In genomic region chr11:104164028-104164520, GRCh38 we compare ENCODE assay signal across 8 cellular contexts.
DNase-seq lines count a peak whose midpoint lies in the region; ATAC-seq and TF ChIP-seq lines count a peak whose summit lies in the region.

PDGFD (minus strand) TSS chr11:104164147.

- no peak for TF ChIP-seq RAD21 in Ishikawa (IDR thresholded peaks at IDR 0.05; ENCODE audit: low read depth)

- H3K9me3 Mint-ChIP-seq in T-helper 1 cell treated with Interleukin-12 subunit alpha and Interleukin-12 subunit beta and Interleukin-4 antibody, amounts not matched to agents 30 μg/mL and 1 μg/mL, for 36 hours, result no peaks in the 10 kb centered on the region
- H3K9me3 Mint-ChIP-seq in effector memory CD8-positive, alpha-beta T cell, result no peaks in the 10 kb centered on the region

- DNase-seq in GM10266 (ENCODE audit: extremely low spot score) (peak; percentile 33), medulla oblongata (ENCODE audit: extremely low spot score) (peak; percentile 7), stromal cell of bone marrow (ENCODE audit: low read depth) (peak; percentile 23), SIG-M5 (lab: John Stamatoyannopoulos, UW) (no peak)
- DNase-seq in effector memory CD8-positive, alpha-beta T cell, result peak; percentile 39 to 58 (median 51)

- peak within 1 kb of the TSS; percentile 37 for H3K4me3 Mint-ChIP-seq in T-helper 1 cell treated with Interleukin-12 subunit alpha and Interleukin-12 subunit beta and Interleukin-4 antibody, amounts not matched to agents 30 μg/mL and 1 μg/mL, for 36 hours
- peak within 1 kb of the TSS; percentile 86 to 91 for H3K4me3 Mint-ChIP-seq in effector memory CD8-positive, alpha-beta T cell

- H3K27me3 Mint-ChIP-seq in T-helper 1 cell treated with Interleukin-12 subunit alpha and Interleukin-12 subunit beta and Interleukin-4 antibody, amounts not matched to agents 30 μg/mL and 1 μg/mL, for 36 hours (ENCODE audit: low read depth), result peaks cover 33% of the 10 kb centered on the region
- peaks cover 0 to 18% of the 10 kb centered on the region in 2 donors for H3K27me3 Mint-ChIP-seq in effector memory CD8-positive, alpha-beta T cell

- H3K36me3 Mint-ChIP-seq in T-helper 1 cell treated with Interleukin-12 subunit alpha and Interleukin-12 subunit beta and Interleukin-4 antibody, amounts not matched to agents 30 μg/mL and 1 μg/mL, for 36 hours (ENCODE audit: low read depth), result no peaks in the 10 kb centered on the region
- peaks cover 4% of the 10 kb centered on the region for H3K36me3 Mint-ChIP-seq in effector memory CD8-positive, alpha-beta T cell (ENCODE audit: insufficient read depth)

- H3K27ac Mint-ChIP-seq in T-helper 1 cell treated with Interleukin-12 subunit alpha and Interleukin-12 subunit beta and Interleukin-4 antibody, amounts not matched to agents 30 μg/mL and 1 μg/mL, for 36 hours, result no peak within 1 kb of the TSS
- H3K27ac Mint-ChIP-seq in effector memory CD8-positive, alpha-beta T cell, result peak within 1 kb of the TSS; percentile 26 to 82

- TF ChIP-seq EP300 in Ishikawa (IDR thresholded peaks at IDR 0.05; ENCODE audit: borderline replicate concordance), result no peak

- H3K4me1 Mint-ChIP-seq in T-helper 1 cell treated with Interleukin-12 subunit alpha and Interleukin-12 subunit beta and Interleukin-4 antibody, amounts not matched to agents 30 μg/mL and 1 μg/mL, for 36 hours (ENCODE audit: low read depth), result no peaks in the 10 kb centered on the region
- H3K4me1 Mint-ChIP-seq in effector memory CD8-positive, alpha-beta T cell (ENCODE audit: low read depth in 2 of 2), result peaks cover 6 to 28% of the 10 kb centered on the region in 2 donors

- peak; percentile 35 for TF ChIP-seq CTCF in GM10266 (IDR thresholded peaks at IDR 0.05; ENCODE audit: control insufficient read depth, insufficient read depth, low read depth, missing control alignments)

- ATAC-seq in GM21723 (IDR thresholded peaks at IDR 0.05; ENCODE audit: unreplicated experiment), result peak; percentile 95
- peak; percentile 93 for ATAC-seq in effector memory CD8-positive, alpha-beta T cell (replicated peaks)

TF ChIP-seq in Ishikawa, 13 proteins besides CTCF, POLR2A, EP300 and RAD21:
- no peak for TF ChIP-seq EGR1 (IDR thresholded peaks at IDR 0.05)
- no peak for TF ChIP-seq YY1 (IDR thresholded peaks at IDR 0.05; ENCODE audit: low read depth)
- TF ChIP-seq TCF12 (IDR thresholded peaks at IDR 0.05; ENCODE audit: low read depth), result 0 out of 2 replicates have a peak, but pooled peaks have one; percentile 13
- TF ChIP-seq TAF1 (IDR thresholded peaks at IDR 0.05; ENCODE audit: low read depth), result no peak
- no peak for TF ChIP-seq CREB1 (IDR thresholded peaks at IDR 0.05; ENCODE audit: low read depth)
- no peak for TF ChIP-seq REST (IDR thresholded peaks at IDR 0.05; ENCODE audit: low read depth)
- no peak for TF ChIP-seq NFIC (IDR thresholded peaks at IDR 0.05)
- 0 out of 2 replicates have a peak, but pooled peaks have one; percentile 4 for TF ChIP-seq USF1 (IDR thresholded peaks at IDR 0.05)
- TF ChIP-seq TEAD4 (IDR thresholded peaks at IDR 0.05), result no peak
- no peak for TF ChIP-seq FOXM1 (IDR thresholded peaks at IDR 0.05; ENCODE audit: borderline replicate concordance, low read depth)
- TF ChIP-seq CEBPB (IDR thresholded peaks at IDR 0.05), result no peak
- no peak for TF ChIP-seq ZBTB7A (IDR thresholded peaks at IDR 0.05; ENCODE audit: low read depth)
- TF ChIP-seq, protein P1, sequence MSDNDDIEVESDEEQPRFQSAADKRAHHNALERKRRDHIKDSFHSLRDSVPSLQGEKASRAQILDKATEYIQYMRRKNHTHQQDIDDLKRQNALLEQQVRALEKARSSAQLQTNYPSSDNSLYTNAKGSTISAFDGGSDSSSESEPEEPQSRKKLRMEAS (IDR thresholded peaks at IDR 0.05), result peak; percentile 63
